1 cellular context compared by ENCODE assay signal in genomic region chr3:143060906-143061305, GRCh38.
A peak's percentile ranks its signal among the peaks of the same experiment; 100 is the strongest.
TF ChIP-seq lines count a peak whose summit lies in the region.

No MANE protein-coding gene starts in this region.

TF ChIP-seq in GM12878, 131 proteins besides CTCF, POLR2A, EP300 and RAD21 (continues in another document):
- no peak for TF ChIP-seq ZBTB40 (IDR thresholded peaks at IDR 0.05; ENCODE audit: borderline replicate concordance)
- TF ChIP-seq MEF2B (IDR thresholded peaks at IDR 0.05; ENCODE audit: partially characterized antibody, poor library complexity, severe bottlenecking) = no peak
- peak; percentile 87 for TF ChIP-seq ATF2 (IDR thresholded peaks at IDR 0.05; ENCODE audit: low read length)
- TF ChIP-seq ETV6 (conservative IDR thresholded peaks at IDR 0.05 in 1 of 2, IDR thresholded peaks at IDR 0.05 in 1 of 2; ENCODE audit: borderline replicate concordance in 1 of 2, low read depth in 1 of 2) = peak in 1 of 2 experiments; percentile 77; a peak in 1 of 4 replicates
- TF ChIP-seq JUNB (IDR thresholded peaks at IDR 0.05) = peak; percentile 93
- TF ChIP-seq MYC (IDR thresholded peaks at IDR 0.05; ENCODE audit: insufficient read depth, insufficient read length, insufficient replicate concordance, low read length, severe bottlenecking) = no peak
- peak; percentile 78 for TF ChIP-seq IRF4 (IDR thresholded peaks at IDR 0.05; ENCODE audit: low read depth, low read length)
- no peak for TF ChIP-seq ZZZ3 (IDR thresholded peaks at IDR 0.05; ENCODE audit: control insufficient read depth, insufficient read length, low read depth)
- peak; percentile 76 for TF ChIP-seq PKNOX1 (IDR thresholded peaks at IDR 0.05)
- TF ChIP-seq NKRF (conservative IDR thresholded peaks at IDR 0.05) = no peak
- 0 out of 2 replicates have a peak, but pooled peaks have one; percentile 29 for TF ChIP-seq DPF2 (IDR thresholded peaks at IDR 0.05)
- peak in 1 of 2 experiments; percentile 34; a peak in 1 of 4 replicates for TF ChIP-seq IKZF2 (IDR thresholded peaks at IDR 0.05)
- peak; percentile 86 for TF ChIP-seq NFIC (IDR thresholded peaks at IDR 0.05; ENCODE audit: low read depth, low read length)
- no peak for TF ChIP-seq POU2F2 (IDR thresholded peaks at IDR 0.05; ENCODE audit: borderline replicate concordance, low read depth, low read length)
- peak; percentile 83; the same call in 1 of the 2 replicates for TF ChIP-seq CREM (IDR thresholded peaks at IDR 0.05; ENCODE audit: low read depth)
- 0 out of 2 replicates have a peak, but pooled peaks have one; percentile 21 for TF ChIP-seq TCF7 (IDR thresholded peaks at IDR 0.05; ENCODE audit: borderline replicate concordance)
- TF ChIP-seq REST (IDR thresholded peaks at IDR 0.05; ENCODE audit: low read depth, low read length) = no peak
- peak; percentile 91 for TF ChIP-seq ATF7 (IDR thresholded peaks at IDR 0.05; ENCODE audit: low read depth)
- no peak for TF ChIP-seq ZBTB33 (IDR thresholded peaks at IDR 0.05)
- TF ChIP-seq SMAD5 (IDR thresholded peaks at IDR 0.05; ENCODE audit: low read depth) = no peak
- TF ChIP-seq FOS (IDR thresholded peaks at IDR 0.05; ENCODE audit: borderline replicate concordance, extremely low read depth, insufficient read length) = no peak
- no peak for TF ChIP-seq E4F1 (IDR thresholded peaks at IDR 0.05; ENCODE audit: borderline replicate concordance, partially characterized antibody)
- no peak for TF ChIP-seq ZSCAN29 (IDR thresholded peaks at IDR 0.05)
- no peak for TF ChIP-seq SMARCA5 (IDR thresholded peaks at IDR 0.05)
- TF ChIP-seq ZBTB11 (CRISPR knock-in tag; IDR thresholded peaks at IDR 0.05) = no peak
- peak; percentile 65 for TF ChIP-seq MTA2 (IDR thresholded peaks at IDR 0.05; ENCODE audit: low read depth)
- peak; percentile 58 for TF ChIP-seq SKIL (IDR thresholded peaks at IDR 0.05; ENCODE audit: low read depth, poor library complexity, severe bottlenecking)
- TF ChIP-seq GABPA (IDR thresholded peaks at IDR 0.05; ENCODE audit: low read depth) = peak; percentile 46
- TF ChIP-seq CREB1 (IDR thresholded peaks at IDR 0.05; ENCODE audit: low read depth) = peak; percentile 52; the same call in 1 of the 2 replicates
